Comparison of ENCODE assay signal across 17 cellular contexts in the genomic region with DNA sequence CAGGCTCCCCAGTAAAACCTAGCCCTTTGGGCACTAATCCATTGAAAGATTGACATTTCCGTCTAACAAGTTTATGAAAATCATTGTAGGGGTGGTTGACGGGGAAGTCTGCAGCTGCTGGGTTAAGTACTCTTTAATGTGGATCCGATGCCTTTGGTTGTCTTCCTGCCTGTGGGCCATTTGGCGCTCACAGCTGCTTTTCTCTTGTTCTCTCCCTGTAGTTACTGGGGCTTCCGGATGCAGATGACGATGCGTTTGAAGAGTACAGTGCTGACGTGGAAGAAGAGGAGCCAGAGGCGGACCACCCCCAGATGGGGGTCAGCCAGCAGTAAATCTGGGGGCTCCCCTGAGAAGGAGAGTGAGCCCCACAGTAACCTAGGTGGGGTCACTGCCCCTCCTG. TPM values are rescaled to one million over a fixed set of nuclear protein-coding genes. Genes with fewer than 3 reads are reported as not detected.
A peak's percentile ranks its signal among the peaks of the same experiment; 100 is the strongest.
DNase-seq lines count a peak whose midpoint lies in the region; ATAC-seq and TF ChIP-seq lines count a peak whose summit lies in the region.
"Had no signal": no experiment of that assay in that cellular context is flagged by ENCODE, and none has a peak within 500 bp of the region (broad histone marks: within the 10 kb centered on the region; RNA-seq: fewer than 3 reads in every experiment).

No MANE protein-coding gene starts in this region.

- no peaks in the 10 kb centered on the region for H3K27me3 ChIP-seq in mesenchymal stem cell (ENCODE audit: control insufficient read depth in 1 of 2, insufficient read depth in 1 of 2, low read length in 2 of 2)
- H3K27me3 ChIP-seq: thyroid gland had no signal

- no peak overlapping the region for H3K18ac ChIP-seq in mesenchymal stem cell (ENCODE audit: low read depth in 1 of 2, low read length in 2 of 2)

- peak overlapping the region; percentile 17 for H3K4me3 Mint-ChIP-seq in natural killer cell treated with Interleukin-12 subunit alpha and Interleukin-12 subunit beta and Interleukin-15 and Interleukin-18, amount 100 ng/mL, for 72 hours
- H3K4me3 Mint-ChIP-seq in natural killer cell (no peak overlapping the region), type B pancreatic cell (no peak overlapping the region)
- H3K4me3 Mint-ChIP-seq in activated T-helper 2 cell treated with anti-CD3 and anti-CD28 coated beads, Interferon-gamma antibody, Interleukin-2, Interleukin-4, amounts not matched to agents 10 μg/mL and 5 μg/mL and 100 μg/mL, durations not matched to agents 14 hours and 24 hours and 36 hours (ENCODE audit: low read depth): no peak overlapping the region

- H3K9me3 ChIP-seq in mesenchymal stem cell (ENCODE audit: control insufficient read depth, low read length): no peaks in the 10 kb centered on the region
- H3K9me3 ChIP-seq: thyroid gland had no signal

- H3K27ac ChIP-seq in mesenchymal stem cell (ENCODE audit: low read length, poor library complexity, severe bottlenecking): no peak overlapping the region
- H3K27ac ChIP-seq: SK-N-MC, thyroid gland had no signal

- H2BK15ac ChIP-seq in mesenchymal stem cell (ENCODE audit: low read depth, poor library complexity, severe bottlenecking): no peak overlapping the region

- peaks cover 6 to 46% of the 10 kb centered on the region in 2 experiments for H3K36me3 ChIP-seq in mesenchymal stem cell (ENCODE audit: control insufficient read depth in 1 of 2, insufficient read depth in 2 of 2, low read depth in 1 of 2, low read length in 2 of 2)

- H2BK120ac ChIP-seq in mesenchymal stem cell (ENCODE audit: low read depth, low read length): no peak overlapping the region

- no peak overlapping the region for H3K23ac ChIP-seq in mesenchymal stem cell (ENCODE audit: low read length in 2 of 2)

- H3K4me2 ChIP-seq in mesenchymal stem cell (ENCODE audit: low read length, poor library complexity, severe bottlenecking): no peak overlapping the region

- peak overlapping the region; percentile 31 to 82 for H3K27ac Mint-ChIP-seq in natural killer cell treated with Interleukin-12 subunit alpha and Interleukin-12 subunit beta and Interleukin-15 and Interleukin-18, amount 100 ng/mL, for 72 hours
- H3K27ac Mint-ChIP-seq in natural killer cell (peak overlapping the region in 1 of 2 donors; percentile 57), type B pancreatic cell (no peak overlapping the region)
- peak overlapping the region; percentile 23 for H3K27ac Mint-ChIP-seq in activated T-helper 2 cell treated with anti-CD3 and anti-CD28 coated beads, Interferon-gamma antibody, Interleukin-2, Interleukin-4, amounts not matched to agents 10 μg/mL and 5 μg/mL and 100 μg/mL, durations not matched to agents 14 hours and 24 hours and 36 hours

- H2AK5ac ChIP-seq in mesenchymal stem cell (ENCODE audit: low read length, severe bottlenecking): no peak overlapping the region

- intact Hi-C loops in natural killer cell (cut with micrococcal nuclease): no loop called here
- intact Hi-C loops in activated T-helper 2 cell treated with anti-CD3 and anti-CD28 coated beads, Interferon-gamma antibody, Interleukin-2, Interleukin-4, amounts not matched to agents 10 μg/mL and 5 μg/mL and 100 μg/mL, durations not matched to agents 14 hours and 24 hours and 36 hours (cut with micrococcal nuclease): no loop called here

- no peak for ATAC-seq in natural killer cell treated with Interleukin-12 subunit alpha and Interleukin-12 subunit beta and Interleukin-15 and Interleukin-18, amount 100 ng/mL, for 72 hours
- no peak for ATAC-seq in natural killer cell
- ATAC-seq in stimulated activated naive CD8-positive, alpha-beta T cell treated with anti-CD3 and anti-CD28 coated beads, Interleukin-15, Interleukin-2, amounts not matched to agents 100 U/mL and 50 U/mL, for 24 hours: no peak
- ATAC-seq: K562, PC-3, right cardiac atrium had no signal

- no peak for DNase-seq in natural killer cell treated with Interleukin-12 subunit alpha and Interleukin-12 subunit beta and Interleukin-15 and Interleukin-18, amount 100 ng/mL, for 72 hours (ENCODE audit: low spot score)
- no peak for DNase-seq in natural killer cell
- DNase-seq in NCI-H1092 treated with DMSO at 0.1 percent for 48 hours (lab: John Stamatoyannopoulos, UW): peak; percentile 59
- peak; percentile 20 for DNase-seq in activated T-helper 2 cell treated with anti-CD3 and anti-CD28 coated beads, Interferon-gamma antibody, Interleukin-2, Interleukin-4, amounts not matched to agents 10 μg/mL and 5 μg/mL and 100 μg/mL, durations not matched to agents 14 hours and 24 hours and 36 hours (ENCODE audit: low spot score)
- peak; percentile 31 for DNase-seq in stimulated activated naive CD8-positive, alpha-beta T cell treated with anti-CD3 and anti-CD28 coated beads, Interleukin-15, Interleukin-2, amounts not matched to agents 100 U/mL and 50 U/mL, for 24 hours
- DNase-seq in mesenchymal stem cell: no peak
- no peak for DNase-seq in LoVo (ENCODE audit: low spot score)
- DNase-seq in type B pancreatic cell (ENCODE audit: extremely low spot score, unreplicated experiment): no peak
- DNase-seq: cortex of kidney, head of caudate nucleus, mammary epithelial cell, NCI-H446 treated with DMSO at 0.1 percent for 48 hours, PC-3, right cardiac atrium, thyroid gland had no signal

- no peaks in the 10 kb centered on the region for H3K36me3 Mint-ChIP-seq in natural killer cell treated with Interleukin-12 subunit alpha and Interleukin-12 subunit beta and Interleukin-15 and Interleukin-18, amount 100 ng/mL, for 72 hours
- H3K36me3 Mint-ChIP-seq in natural killer cell: no peaks in the 10 kb centered on the region
- H3K36me3 Mint-ChIP-seq in activated T-helper 2 cell treated with anti-CD3 and anti-CD28 coated beads, Interferon-gamma antibody, Interleukin-2, Interleukin-4, amounts not matched to agents 10 μg/mL and 5 μg/mL and 100 μg/mL, durations not matched to agents 14 hours and 24 hours and 36 hours (ENCODE audit: low read depth): no peaks in the 10 kb centered on the region
- H3K36me3 Mint-ChIP-seq in type B pancreatic cell: peaks cover 4% of the 10 kb centered on the region

- peaks cover 31% of the 10 kb centered on the region in 2 donors for H3K4me1 Mint-ChIP-seq in natural killer cell treated with Interleukin-12 subunit alpha and Interleukin-12 subunit beta and Interleukin-15 and Interleukin-18, amount 100 ng/mL, for 72 hours (ENCODE audit: low read depth in 2 of 2)
- H3K4me1 Mint-ChIP-seq in natural killer cell: peaks cover 19 to 34% of the 10 kb centered on the region in 2 donors
- peaks cover 37% of the 10 kb centered on the region for H3K4me1 Mint-ChIP-seq in activated T-helper 2 cell treated with anti-CD3 and anti-CD28 coated beads, Interferon-gamma antibody, Interleukin-2, Interleukin-4, amounts not matched to agents 10 μg/mL and 5 μg/mL and 100 μg/mL, durations not matched to agents 14 hours and 24 hours and 36 hours (ENCODE audit: low read depth)
- peaks cover 21% of the 10 kb centered on the region for H3K4me1 Mint-ChIP-seq in type B pancreatic cell (ENCODE audit: unreplicated experiment)

- no peak for TF ChIP-seq CTCF in natural killer cell (IDR thresholded peaks at IDR 0.05)
- TF ChIP-seq CTCF in type B pancreatic cell (conservative IDR thresholded peaks at IDR 0.05): no peak

- H2BK5ac ChIP-seq in mesenchymal stem cell (ENCODE audit: low read depth, low read length, poor library complexity, severe bottlenecking): no peak overlapping the region

- H2AFZ ChIP-seq in mesenchymal stem cell (ENCODE audit: low read depth, low read length): no peak overlapping the region

- H4K8ac ChIP-seq in mesenchymal stem cell (ENCODE audit: low read length): no peak overlapping the region

- H4K91ac ChIP-seq in mesenchymal stem cell (ENCODE audit: low read length): no peak overlapping the region

- 85% methylated on average over 9 of the region's 9 CpGs for WGBS in mesenchymal stem cell

- H3K27me3 Mint-ChIP-seq in natural killer cell treated with Interleukin-12 subunit alpha and Interleukin-12 subunit beta and Interleukin-15 and Interleukin-18, amount 100 ng/mL, for 72 hours: no peaks in the 10 kb centered on the region
- H3K27me3 Mint-ChIP-seq in natural killer cell (ENCODE audit: low read depth in 2 of 2) (no peaks in the 10 kb centered on the region), type B pancreatic cell (no peaks in the 10 kb centered on the region)
- no peaks in the 10 kb centered on the region for H3K27me3 Mint-ChIP-seq in activated T-helper 2 cell treated with anti-CD3 and anti-CD28 coated beads, Interferon-gamma antibody, Interleukin-2, Interleukin-4, amounts not matched to agents 10 μg/mL and 5 μg/mL and 100 μg/mL, durations not matched to agents 14 hours and 24 hours and 36 hours (ENCODE audit: low read depth)

- H3K4me3 ChIP-seq in mesenchymal stem cell (ENCODE audit: insufficient read depth in 1 of 2, low read depth in 1 of 2, low read length in 2 of 2): no peak overlapping the region
- H3K4me3 ChIP-seq: K562, SK-N-MC, thyroid gland had no signal

- no peak overlapping the region for H2BK12ac ChIP-seq in mesenchymal stem cell (ENCODE audit: low read length in 2 of 2)

- H3K9ac ChIP-seq in mesenchymal stem cell (ENCODE audit: low read length): no peak overlapping the region

- no peaks in the 10 kb centered on the region for H3K9me3 Mint-ChIP-seq in natural killer cell treated with Interleukin-12 subunit alpha and Interleukin-12 subunit beta and Interleukin-15 and Interleukin-18, amount 100 ng/mL, for 72 hours
- H3K9me3 Mint-ChIP-seq in natural killer cell (no peaks in the 10 kb centered on the region), type B pancreatic cell (no peaks in the 10 kb centered on the region)
- no peaks in the 10 kb centered on the region for H3K9me3 Mint-ChIP-seq in activated T-helper 2 cell treated with anti-CD3 and anti-CD28 coated beads, Interferon-gamma antibody, Interleukin-2, Interleukin-4, amounts not matched to agents 10 μg/mL and 5 μg/mL and 100 μg/mL, durations not matched to agents 14 hours and 24 hours and 36 hours

- no peak overlapping the region for H3K4ac ChIP-seq in mesenchymal stem cell (ENCODE audit: low read depth in 1 of 2, low read length in 2 of 2)

- no peaks in the 10 kb centered on the region for H3K79me1 ChIP-seq in mesenchymal stem cell (replicated peaks; ENCODE audit: low read length, poor library complexity, severe bottlenecking)

- no peak overlapping the region for H3K14ac ChIP-seq in mesenchymal stem cell (ENCODE audit: low read length in 2 of 2)

- peaks cover 4% of the 10 kb centered on the region for H3K4me1 ChIP-seq in mesenchymal stem cell (ENCODE audit: control insufficient read depth, insufficient read depth, low read depth, low read length)

RNA-seq across cellular contexts. Expression of a gene that starts 22.4 kb away (rescaled TPM):
- total RNA-seq in natural killer cell treated with Interleukin-12 subunit alpha and Interleukin-12 subunit beta and Interleukin-15 and Interleukin-18, amount 100 ng/mL, for 72 hours: 10 to 100 TPM in 1 of 2 donors, 1 to 10 TPM in 1; 3.6 to 10.2 TPM
- total RNA-seq in natural killer cell (10 to 100 TPM; 31.6 to 37.3 (median 32.8) TPM), type B pancreatic cell (ENCODE audit: low replicate concordance) (16.6 and 23.3 TPM in 2 replicates)
- 4.0 and 4.7 TPM in 2 replicates for total RNA-seq in activated T-helper 2 cell treated with anti-CD3 and anti-CD28 coated beads, Interferon-gamma antibody, Interleukin-2, Interleukin-4, amounts not matched to agents 10 μg/mL and 5 μg/mL and 100 μg/mL, durations not matched to agents 14 hours and 24 hours and 36 hours
- 2.0 TPM for polyA plus RNA-seq in mesenchymal stem cell (2013, experiment 1 of 2)
- polyA plus RNA-seq in mesenchymal stem cell (2013, experiment 2 of 2): 2.1 TPM

Comparison
In these comparisons a context has a peak if more than half of its experiments do, and no peak if none do; other contexts are left out.
1. DNase-seq: peak in NCI-H1092 treated with DMSO at 0.1 percent for 48 hours (single experiment), activated T-helper 2 cell treated with anti-CD3 and anti-CD28 coated beads, Interferon-gamma antibody, Interleukin-2, Interleukin-4, amounts not matched to agents 10 μg/mL and 5 μg/mL and 100 μg/mL, durations not matched to agents 14 hours and 24 hours and 36 hours (single experiment) and stimulated activated naive CD8-positive, alpha-beta T cell treated with anti-CD3 and anti-CD28 coated beads, Interleukin-15, Interleukin-2, amounts not matched to agents 100 U/mL and 50 U/mL, for 24 hours (single experiment); none in natural killer cell treated with Interleukin-12 subunit alpha and Interleukin-12 subunit beta and Interleukin-15 and Interleukin-18, amount 100 ng/mL, for 72 hours (single experiment), natural killer cell (single experiment), mesenchymal stem cell (single experiment), LoVo (single experiment) and type B pancreatic cell (single experiment).